ENCODE assay signal across 8 cellular contexts in genomic region chr10:12349628-12350166, GRCh38. TPM values are rescaled to one million over a fixed set of nuclear protein-coding genes. Genes with fewer than 3 reads are reported as not detected.
DNase-seq lines count a peak whose midpoint lies in the region; ATAC-seq and TF ChIP-seq lines count a peak whose summit lies in the region.

No MANE protein-coding gene starts in this region.

- peaks cover 28% of the 10 kb centered on the region for H3K36me3 Mint-ChIP-seq in CD4-positive, alpha-beta T cell (ENCODE audit: low read depth)
- H3K36me3 Mint-ChIP-seq in endodermal cell (ENCODE audit: low read depth): no peaks in the 10 kb centered on the region
- no peaks in the 10 kb centered on the region for H3K36me3 Mint-ChIP-seq in osteocyte (ENCODE audit: unreplicated experiment)

- CTCF ChIA-PET in CD4-positive, alpha-beta T cell (lab: Charles Lee): interaction anchor here (1.2 to 2.5 kb wide), 2 partner anchors 41 to 306 kb away, joined by 4 to 8 read pairs; no protein-coding TSS in a partner anchor

- peak overlapping the region; percentile 93 for H3K27ac Mint-ChIP-seq in CD4-positive, alpha-beta T cell
- no peak overlapping the region for H3K27ac Mint-ChIP-seq in endodermal cell
- peak overlapping the region; percentile 89 for H3K27ac Mint-ChIP-seq in osteocyte (ENCODE audit: unreplicated experiment)

- TF ChIP-seq CTCF in CD4-positive, alpha-beta T cell (IDR thresholded peaks at IDR 0.05): peak; percentile 2
- no peak for TF ChIP-seq CTCF in LNCaP clone FGC (IDR thresholded peaks at IDR 0.05; ENCODE audit: control insufficient read depth, extremely low read depth, insufficient read depth)
- TF ChIP-seq CTCF in endodermal cell (conservative IDR thresholded peaks at IDR 0.05): no peak
- no peak for TF ChIP-seq CTCF in osteocyte (IDR thresholded peaks at IDR 0.05)
- TF ChIP-seq CTCF in GM20000 (IDR thresholded peaks at IDR 0.05; ENCODE audit: extremely low read depth, missing control alignments): no peak

- 0% methylated on average over 22 to 73 of the region's 73 CpGs for whole genome bisulfite sequencing in endodermal cell (ENCODE audit: insufficient coverage in 1 of 2, insufficient read length in 1 of 2), 2 experiments

- H3K4me1 Mint-ChIP-seq in CD4-positive, alpha-beta T cell (ENCODE audit: low read depth): peaks cover 47% of the 10 kb centered on the region
- peaks cover 22% of the 10 kb centered on the region for H3K4me1 Mint-ChIP-seq in endodermal cell
- peaks cover 26% of the 10 kb centered on the region for H3K4me1 Mint-ChIP-seq in osteocyte (ENCODE audit: unreplicated experiment)

- no peaks in the 10 kb centered on the region for H3K9me3 ChIP-seq in CD4-positive, alpha-beta T cell (ENCODE audit: control insufficient read depth, low read length)
- no peaks in the 10 kb centered on the region for H3K9me3 ChIP-seq in endodermal cell (ENCODE audit: control insufficient read depth, low read length)

- peaks cover 2% of the 10 kb centered on the region for H3K4me1 ChIP-seq in endodermal cell (ENCODE audit: control insufficient read depth, insufficient read depth, low read length)

- DNase-seq in CD4-positive, alpha-beta T cell: peak in 2 of 10 experiments; percentile 4 to 15
- DNase-seq in LNCaP clone FGC (ENCODE audit: low read depth): no peak
- DNase-seq in endodermal cell: no peak
- no peak for DNase-seq in osteocyte (ENCODE audit: extremely low spot score, unreplicated experiment)
- DNase-seq in SIG-M5 (lab: John Stamatoyannopoulos, UW): no peak
- DNase-seq in GM20000 (ENCODE audit: low spot score): no peak
- no peak for DNase-seq in NAMALWA (ENCODE audit: low spot score)

- no peak for ATAC-seq in CD4-positive, alpha-beta T cell (ENCODE audit: poor library complexity)
- ATAC-seq in GM21447 (IDR thresholded peaks at IDR 0.05; ENCODE audit: unreplicated experiment): peak; percentile 48

- H3K36me3 ChIP-seq in endodermal cell (ENCODE audit: control insufficient read depth, insufficient read depth, low read length): no peaks in the 10 kb centered on the region

- no peaks in the 10 kb centered on the region for H3K27me3 Mint-ChIP-seq in CD4-positive, alpha-beta T cell
- H3K27me3 Mint-ChIP-seq in endodermal cell (ENCODE audit: insufficient read depth): peaks cover 60% of the 10 kb centered on the region
- no peaks in the 10 kb centered on the region for H3K27me3 Mint-ChIP-seq in osteocyte (ENCODE audit: unreplicated experiment)

- H3K9ac ChIP-seq in endodermal cell (ENCODE audit: extremely low read depth, low read length, poor library complexity, severe bottlenecking): peak overlapping the region; percentile 47

- H3K27ac ChIP-seq in CD4-positive, alpha-beta T cell (ENCODE audit: low read depth, low read length): peak overlapping the region; percentile 84
- no peak overlapping the region for H3K27ac ChIP-seq in endodermal cell (ENCODE audit: low read depth, low read length)

- intact Hi-C loops in CD4-positive, alpha-beta T cell (cut with DNase I, micrococcal nuclease): loop anchor here (1.0 to 10.0 kb wide), 10 partner anchors 87 to 945 kb away; partner anchors contain the start of genes CDC123 (in 1 of the 2), NUDT5 (in 1 of the 2), SEC61A2 (in 1 of the 2) and UPF2 (in 1 of the 2)

- H3K4me3 ChIP-seq in LNCaP clone FGC (ENCODE audit: low read depth, low read length): peak overlapping the region; percentile 58
- peak overlapping the region; percentile 88 for H3K4me3 ChIP-seq in endodermal cell (ENCODE audit: low read length)

- no peaks in the 10 kb centered on the region for H3K9me3 Mint-ChIP-seq in CD4-positive, alpha-beta T cell
- no peaks in the 10 kb centered on the region for H3K9me3 Mint-ChIP-seq in endodermal cell
- H3K9me3 Mint-ChIP-seq in osteocyte (ENCODE audit: unreplicated experiment): no peaks in the 10 kb centered on the region

- POLR2A ChIA-PET in CD4-positive, alpha-beta T cell (lab: Charles Lee): interaction anchor here (0.6 to 4.1 kb wide), 27 partner anchors 9 to 952 kb away, joined by 3 to 32 read pairs (median 4); partner anchors contain the start of genes CDC123, NUDT5 and UPF2

- no peaks in the 10 kb centered on the region for H3K27me3 ChIP-seq in CD4-positive, alpha-beta T cell (ENCODE audit: control insufficient read depth, insufficient read depth, low read length)
- peaks cover 38% of the 10 kb centered on the region for H3K27me3 ChIP-seq in endodermal cell (ENCODE audit: control insufficient read depth, insufficient read depth, low read length, poor library complexity, severe bottlenecking)

- H3K4me3 Mint-ChIP-seq in CD4-positive, alpha-beta T cell: peak overlapping the region; percentile 97
- H3K4me3 Mint-ChIP-seq in endodermal cell (peak overlapping the region; percentile 87), osteocyte (ENCODE audit: unreplicated experiment) (peak overlapping the region; percentile 92)

RNA-seq across cellular contexts. Expression of gene CAMK1D, which starts 0.3 kb away (rescaled TPM):
- total RNA-seq in CD4-positive, alpha-beta T cell: 10 to 100 TPM; 28.8 to 35.3 TPM
- 1 to 10 TPM; 4.5 to 7.8 TPM for total RNA-seq in endodermal cell
- 9.1 TPM for polyA plus RNA-seq in endodermal cell (2013, experiment 1 of 2)
- 7.3 TPM for polyA plus RNA-seq in endodermal cell (2013, experiment 2 of 2)
- 13.7 and 15.8 TPM in 2 replicates for total RNA-seq in osteocyte
